18 cellular contexts compared by ENCODE assay signal in genomic region chr13:30110301-30111070, GRCh38.
DNase-seq lines count a peak whose midpoint lies in the region; ATAC-seq, FAIRE-seq and TF ChIP-seq lines count a peak whose summit lies in the region.
"Had no signal": no experiment of that assay in that cellular context is flagged by ENCODE, and none has a peak within 500 bp of the region (broad histone marks: within the 10 kb centered on the region; RNA-seq: fewer than 3 reads in every experiment).

No MANE protein-coding gene starts in this region.

- DNase-seq in Right ventricle myocardium inferior (ENCODE audit: missing footprints) (no peak), left cardiac atrium (no peak), H1 (ENCODE audit: low read depth in 1 of 2, low spot score in 2 of 2) (no peak), mesenteric fat pad (ENCODE audit: low spot score) (peak; percentile 69), type B pancreatic cell (ENCODE audit: extremely low spot score, unreplicated experiment) (no peak), NCI-H345 treated with DMSO at 0.1 percent for 48 hours (lab: John Stamatoyannopoulos, UW; ENCODE audit: unreplicated experiment) (no peak)
- DNase-seq: 8988T, COR-L47, DMS53, KBM-7, NCI-H146, NCI-H2081 treated with DMSO at 0.1 percent for 48 hours, NCI-H446 treated with DMSO at 0.1 percent for 48 hours, NCI-H774, PC-9 had no signal

- TF ChIP-seq POLR2A in H1 (IDR thresholded peaks at IDR 0.05; ENCODE audit: control extremely low read depth in 1 of 2, low read depth in 2 of 2, low read length in 2 of 2) = no peak

- no peak overlapping the region for H3K14ac ChIP-seq in H1 (ENCODE audit: insufficient read length)

- intact Hi-C loops in Right ventricle myocardium inferior (cut with DNase I) (no loop called here), left cardiac atrium (cut with DNase I) (loop anchor here (5.0 to 10.0 kb wide), 4 partner anchors 263 to 603 kb away; no protein-coding TSS in a partner anchor)

- POLR2A ChIA-PET in H1 (lab: Charles Lee; ENCODE audit: partially characterized antibody) = interaction anchor here (1.7 kb wide), 1 partner anchor 71 kb away, joined by 4 read pairs; no protein-coding TSS in a partner anchor

- H3K9me3 ChIP-seq in H1 (ENCODE audit: insufficient read depth in 2 of 2, low read depth in 1 of 2, low read length in 1 of 2) = no peaks in the 10 kb centered on the region

- no peak overlapping the region for H2BK120ac ChIP-seq in H1 (replicated peaks; ENCODE audit: low read depth, low read length)

- H2BK15ac ChIP-seq in H1 (ENCODE audit: low read length) = no peak overlapping the region; the same call in 1 of the 2 replicates

- peaks cover 58% of the 10 kb centered on the region for H3K4me1 Mint-ChIP-seq in type B pancreatic cell (ENCODE audit: unreplicated experiment)

- H4K91ac ChIP-seq in H1 (replicated peaks; ENCODE audit: insufficient read length, low read length) = no peak overlapping the region

- H3K23ac ChIP-seq in H1 (ENCODE audit: insufficient read length) = no peak overlapping the region

- no peaks in the 10 kb centered on the region for H4K20me1 ChIP-seq in H1 (replicated peaks in 1 of 2; ENCODE audit: control insufficient read depth in 1 of 2, insufficient read depth in 2 of 2, low read length in 2 of 2)

- H2AFZ ChIP-seq in H1 (ENCODE audit: low read length) = no peak overlapping the region
- H2AFZ ChIP-seq: PC-9 had no signal

- H4K5ac ChIP-seq in H1 (ENCODE audit: insufficient read length, low read depth, low read length) = no peak overlapping the region

- TF ChIP-seq EP300 in H1 (IDR thresholded peaks at IDR 0.05; ENCODE audit: borderline replicate concordance in 1 of 2, low read depth in 2 of 2, low read length in 2 of 2) = no peak

- peaks cover 2% of the 10 kb centered on the region for H3K27me3 Mint-ChIP-seq in type B pancreatic cell

- no peak overlapping the region for H3K4me3 ChIP-seq in H1 (ENCODE audit: extremely low read depth in 1 of 4, insufficient read depth in 2 of 4, low read depth in 3 of 4, low read length in 4 of 4)
- H3K4me3 ChIP-seq: PC-9 had no signal

- H3K27ac Mint-ChIP-seq in type B pancreatic cell = peak overlapping the region; percentile 36

- no peak for FAIRE-seq in H1 (lab: Jason Lieb, UNC)

- H3K23me2 ChIP-seq in H1 (ENCODE audit: low read depth, low read length) = no peaks in the 10 kb centered on the region; the same call in 1 of the 2 replicates

- H3K79me2 ChIP-seq in H1 (ENCODE audit: control insufficient read depth in 1 of 2, insufficient read depth in 2 of 2, low read length in 2 of 2) = no peaks in the 10 kb centered on the region

- peaks cover 0 to 13% (median 1%) of the 10 kb centered on the region in 4 experiments; a peak in 3 of 7 replicates for H3K4me1 ChIP-seq in H1 (replicated peaks in 1 of 4; ENCODE audit: control insufficient read depth in 3 of 4, insufficient read depth in 4 of 4, low read length in 3 of 4)

- no peak overlapping the region for H3K9ac ChIP-seq in H1 (replicated peaks in 1 of 4; ENCODE audit: extremely low read depth in 1 of 4, low read depth in 3 of 4, low read length in 3 of 4)

- H2BK5ac ChIP-seq in H1 (ENCODE audit: low read depth, low read length) = no peak overlapping the region

- H3K56ac ChIP-seq in H1 (replicated peaks; ENCODE audit: insufficient read length, low read depth, low read length) = no peak overlapping the region

- ATAC-seq in Right ventricle myocardium inferior (peak; percentile 37), left cardiac atrium (no peak), GM18520 (IDR thresholded peaks at IDR 0.05; ENCODE audit: unreplicated experiment) (no peak), HG03378 (IDR thresholded peaks at IDR 0.05; ENCODE audit: unreplicated experiment) (no peak)

- no peak overlapping the region for H3K18ac ChIP-seq in H1 (ENCODE audit: extremely low read depth, low read length)

- no peak overlapping the region for H2BK20ac ChIP-seq in H1 (ENCODE audit: low read length)

- H3K36me3 Mint-ChIP-seq in type B pancreatic cell = no peaks in the 10 kb centered on the region

- no peaks in the 10 kb centered on the region for H3K79me1 ChIP-seq in H1 (ENCODE audit: low read depth, low read length)

- no peak overlapping the region for H4K8ac ChIP-seq in H1 (ENCODE audit: extremely low read depth, insufficient read depth, low read length)

- no peak for TF ChIP-seq RAD21 in H1 (IDR thresholded peaks at IDR 0.05 in 1 of 2, conservative IDR thresholded peaks at IDR 0.05 in 1 of 2; ENCODE audit: low read depth in 2 of 2, low read length in 2 of 2)

- H3K4me3 Mint-ChIP-seq in type B pancreatic cell = no peak overlapping the region
- H3K4me3 Mint-ChIP-seq: CD14-positive monocyte had no signal

- no peak for TF ChIP-seq CTCF in H1 (IDR thresholded peaks at IDR 0.05; ENCODE audit: control extremely low read depth in 1 of 3, insufficient read depth in 1 of 3, low read depth in 1 of 3, low read length in 3 of 3)
- TF ChIP-seq CTCF in type B pancreatic cell (conservative IDR thresholded peaks at IDR 0.05) = no peak

- 84% methylated on average over 11 of the region's 11 CpGs; no CpG with 5 or more reads in 1 of the 2 experiments for WGBS in H1 (ENCODE audit: extremely low coverage in 1 of 2, insufficient coverage in 1 of 2, insufficient read length in 1 of 2, insufficient replicate concordance in 2 of 2, low coverage in 1 of 2, low lambda C conversion rate in 2 of 2, missing lambda C conversion rate in 1 of 2), 2 experiments

- H3K4me2 ChIP-seq in H1 (ENCODE audit: insufficient read depth in 1 of 2, low read depth in 2 of 2, low read length in 2 of 2) = no peak overlapping the region
- H3K4me2 ChIP-seq: PC-9 had no signal

- H2AK5ac ChIP-seq in H1 (ENCODE audit: low read depth, low read length) = no peak overlapping the region; the same call in 1 of the 2 replicates

- no peak overlapping the region for H3K27ac ChIP-seq in H1 (ENCODE audit: low read depth, low read length)

- no peaks in the 10 kb centered on the region for H3K36me3 ChIP-seq in H1 (ENCODE audit: control insufficient read depth in 2 of 4, insufficient read depth in 4 of 4, low read length in 3 of 4)

- H3K9me3 Mint-ChIP-seq in type B pancreatic cell = no peaks in the 10 kb centered on the region

- 0 out of 2 replicates have a peak overlapping the region, but pooled peaks have one; percentile 2 for H2BK12ac ChIP-seq in H1 (ENCODE audit: low read depth, low read length)

- H3K4ac ChIP-seq in H1 (replicated peaks; ENCODE audit: insufficient read length, low read depth, low read length) = no peak overlapping the region

- CTCF ChIA-PET in H1 (lab: Charles Lee; ENCODE audit: partially characterized antibody) = interaction anchor here (0.6 to 5.6 kb wide), 14 partner anchors 17 to 602 kb away, joined by 3 to 44 read pairs (median 5); no protein-coding TSS in a partner anchor

- H3K27me3 ChIP-seq in H1 (replicated peaks in 1 of 4; ENCODE audit: control insufficient read depth in 3 of 4, extremely low read depth in 1 of 4, insufficient read depth in 3 of 4, low read length in 3 of 4) = peaks cover 0 to 9% (median 3%) of the 10 kb centered on the region in 4 experiments; a peak in 3 of 7 replicates

TF ChIP-seq in H1, 55 proteins besides CTCF, POLR2A, EP300 and RAD21 (continues in another document):
- TF ChIP-seq KDM4A (IDR thresholded peaks at IDR 0.05; ENCODE audit: low read depth, low read length, severe bottlenecking) (no peak), CEBPB (IDR thresholded peaks at IDR 0.05; ENCODE audit: low read depth, low read length) (no peak), ATF2 (IDR thresholded peaks at IDR 0.05; ENCODE audit: low read length) (no peak), SIN3A (conservative IDR thresholded peaks at IDR 0.05 in 1 of 2, IDR thresholded peaks at IDR 0.05 in 1 of 2; ENCODE audit: low read depth in 1 of 2, low read length in 2 of 2) (no peak), CHD2 (IDR thresholded peaks at IDR 0.05; ENCODE audit: low read length) (no peak), SP1 (IDR thresholded peaks at IDR 0.05; ENCODE audit: low read depth, low read length) (no peak), SAP30 (IDR thresholded peaks at IDR 0.05; ENCODE audit: insufficient read depth, insufficient replicate concordance, low read length) (no peak), ZNF274 (IDR thresholded peaks at IDR 0.05; ENCODE audit: borderline replicate concordance, extremely low read depth, low read length) (no peak), BCL11A (IDR thresholded peaks at IDR 0.05; ENCODE audit: low read depth in 2 of 2, low read length in 2 of 2) (no peak), JUND (IDR thresholded peaks at IDR 0.05; ENCODE audit: low read length) (no peak), SIX5 (IDR thresholded peaks at IDR 0.05; ENCODE audit: low read depth, low read length) (no peak), TBP (IDR thresholded peaks at IDR 0.05; ENCODE audit: low read depth, low read length) (no peak), RBBP5 (IDR thresholded peaks at IDR 0.05; ENCODE audit: borderline replicate concordance, low read depth, low read length) (no peak), SP2 (IDR thresholded peaks at IDR 0.05; ENCODE audit: low read length) (no peak)
- TF ChIP-seq, protein P1, sequence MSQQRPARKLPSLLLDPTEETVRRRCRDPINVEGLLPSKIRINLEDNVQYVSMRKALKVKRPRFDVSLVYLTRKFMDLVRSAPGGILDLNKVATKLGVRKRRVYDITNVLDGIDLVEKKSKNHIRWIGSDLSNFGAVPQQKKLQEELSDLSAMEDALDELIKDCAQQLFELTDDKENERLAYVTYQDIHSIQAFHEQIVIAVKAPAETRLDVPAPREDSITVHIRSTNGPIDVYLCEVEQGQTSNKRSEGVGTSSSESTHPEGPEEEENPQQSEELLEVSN (IDR thresholded peaks at IDR 0.05) = no peak
- TF ChIP-seq, protein P2, sequence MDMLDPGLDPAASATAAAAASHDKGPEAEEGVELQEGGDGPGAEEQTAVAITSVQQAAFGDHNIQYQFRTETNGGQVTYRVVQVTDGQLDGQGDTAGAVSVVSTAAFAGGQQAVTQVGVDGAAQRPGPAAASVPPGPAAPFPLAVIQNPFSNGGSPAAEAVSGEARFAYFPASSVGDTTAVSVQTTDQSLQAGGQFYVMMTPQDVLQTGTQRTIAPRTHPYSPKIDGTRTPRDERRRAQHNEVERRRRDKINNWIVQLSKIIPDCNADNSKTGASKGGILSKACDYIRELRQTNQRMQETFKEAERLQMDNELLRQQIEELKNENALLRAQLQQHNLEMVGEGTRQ (IDR thresholded peaks at IDR 0.05; ENCODE audit: low read length) = no peak
